In genomic region chr16:69926241-69926640, GRCh38 we compare ENCODE assay signal across 22 cellular contexts. TPM values are rescaled to one million over a fixed set of nuclear protein-coding genes. Genes with fewer than 3 reads are reported as not detected.
DNase-seq lines count a peak whose midpoint lies in the region; ATAC-seq and TF ChIP-seq lines count a peak whose summit lies in the region.
"Had no signal": no experiment of that assay in that cellular context is flagged by ENCODE, and none has a peak within 500 bp of the region (broad histone marks: within the 10 kb centered on the region; RNA-seq: fewer than 3 reads in every experiment).

No MANE protein-coding gene starts in this region.

- H4K8ac ChIP-seq in IMR-90 (ENCODE audit: low read depth in 2 of 2, low read length in 2 of 2) = no peak overlapping the region; a peak in 1 of 4 replicates

- H3K23ac ChIP-seq in IMR-90 (ENCODE audit: low read depth, low read length) = no peak overlapping the region

- H3K4me1 ChIP-seq in IMR-90 (ENCODE audit: control insufficient read depth, insufficient read depth, low read length) (peaks cover 11% of the 10 kb centered on the region), BE2C (no peaks in the 10 kb centered on the region)
- H3K4me1 ChIP-seq: lower lobe of right lung had no signal

- POLR2A ChIA-PET in IMR-90 (lab: Charles Lee; ENCODE audit: unreplicated experiment) = no interaction called here

- intact Hi-C loops in IMR-90 (cut with micrococcal nuclease) (no loop called here), dorsolateral prefrontal cortex (cut with DNase I) (no loop called here), sciatic nerve (cut with DNase I) (no loop called here)

- H3K4ac ChIP-seq in IMR-90 (ENCODE audit: low read depth, low read length) = no peak overlapping the region

- H2AK9ac ChIP-seq in IMR-90 (replicated peaks; ENCODE audit: low read depth, low read length, poor library complexity) = no peak overlapping the region

- no peak for ATAC-seq in IMR-90 (ENCODE audit: low read depth)
- ATAC-seq in sciatic nerve = no peak
- ATAC-seq: lower lobe of right lung, SK-N-SH treated with all-trans-retinoic acid at 6 μM for 48 hours had no signal

- whole genome bisulfite sequencing in IMR-90 (ENCODE audit: extremely low coverage in 2 of 2, insufficient read length in 1 of 2), 2 experiments = 64% methylated on average over 6 of the region's 8 CpGs; no CpG with 5 or more reads in 1 of the 2 experiments

- H2AFZ ChIP-seq in IMR-90 (replicated peaks; ENCODE audit: low read length, poor library complexity) = no peak overlapping the region
- H2AFZ ChIP-seq: PC-9 had no signal

- no peak overlapping the region for H3K9ac ChIP-seq in IMR-90 (ENCODE audit: low read depth, low read length)

- H2BK15ac ChIP-seq in IMR-90 (ENCODE audit: low read depth, low read length) = no peak overlapping the region

- H3K27ac ChIP-seq in IMR-90 (ENCODE audit: insufficient read depth, low read length) (no peak overlapping the region), dorsolateral prefrontal cortex (peak overlapping the region in 54 of 59 donors; percentile 25 to 93 (median 78))
- H3K27ac ChIP-seq: epithelial cell of prostate, lower lobe of right lung, PC-9 had no signal

- dilution Hi-C loops in IMR-90 (cut with HindIII; ENCODE audit: low sequenced_read_pairs, unreplicated experiment) = no loop called here

- peaks cover 0 to 18% of the 10 kb centered on the region in 2 experiments; a peak in 3 of 4 replicates for H3K79me1 ChIP-seq in IMR-90 (ENCODE audit: low read depth in 1 of 2, low read length in 2 of 2)

- no peak overlapping the region for H3K4me2 ChIP-seq in IMR-90 (ENCODE audit: low read depth, low read length)
- H3K4me2 ChIP-seq: PC-9 had no signal

- TF ChIP-seq POLR2A in IMR-90 (IDR thresholded peaks at IDR 0.05; ENCODE audit: low read depth, low read length) = no peak

- no peak overlapping the region for H4K91ac ChIP-seq in IMR-90 (ENCODE audit: insufficient read depth, low read depth, low read length)

- no peak for TF ChIP-seq RAD21 in IMR-90 (IDR thresholded peaks at IDR 0.05; ENCODE audit: low read length)

- TF ChIP-seq CTCF in IMR-90 (conservative IDR thresholded peaks at IDR 0.05; ENCODE audit: low read depth, low read length) (no peak), dorsolateral prefrontal cortex (IDR thresholded peaks at IDR 0.05 in 54 of 56, conservative IDR thresholded peaks at IDR 0.05 in 2 of 56; ENCODE audit: low read depth in 1 of 56, partially characterized antibody in 56 of 56) (no peak), BE2C (IDR thresholded peaks at IDR 0.05; ENCODE audit: low read depth, low read length) (no peak)

- DNase-seq in Ammon's horn (ENCODE audit: low spot score) (peak; percentile 53), IMR-90 (no peak), dorsolateral prefrontal cortex (peak in 2 of 10 donors; percentile 56 to 71), sciatic nerve (ENCODE audit: low spot score) (peak; percentile 41), DMS114 treated with DMSO at 0.1 percent for 48 hours (lab: John Stamatoyannopoulos, UW; ENCODE audit: unreplicated experiment) (no peak), BE2C (no peak), GM19238 (ENCODE audit: insufficient read length, low spot score) (no peak), HUDEP-2 (lab: John Stamatoyannopoulos, UW; ENCODE audit: unreplicated experiment in 76 of 76) (no peak)
- DNase-seq: activated CD4-positive, alpha-beta T cell treated with anti-CD3 and anti-CD28 coated beads, Interleukin-2, amount 10 ng/mL, durations not matched to agents 24 days and 14 days; activated CD8-positive, alpha-beta memory T cell treated with anti-CD3 and anti-CD28 coated beads, Interleukin-2, amount 50 U/mL, for 4 hours; activated gamma-delta T cell; Calu3; GF-D8; lower lobe of right lung; MM.1S; naive B cell; NCI-H2029 treated with DMSO at 0.1 percent for 48 hours; NCI-H526; PC-9; stimulated activated naive CD4-positive, alpha-beta T cell had no signal

- no peaks in the 10 kb centered on the region for H3K9me3 ChIP-seq in IMR-90 (ENCODE audit: control insufficient read depth, insufficient read depth, low read length)
- H3K9me3 ChIP-seq in BE2C = no peaks in the 10 kb centered on the region
- H3K9me3 ChIP-seq: lower lobe of right lung had no signal

- H3K18ac ChIP-seq in IMR-90 (ENCODE audit: low read depth, low read length) = no peak overlapping the region

- H4K5ac ChIP-seq in IMR-90 (ENCODE audit: low read depth, low read length) = no peak overlapping the region

- no peak overlapping the region for H2BK20ac ChIP-seq in IMR-90 (ENCODE audit: low read depth, low read length)

- no peak overlapping the region for H2BK5ac ChIP-seq in IMR-90 (ENCODE audit: low read depth, low read length, poor library complexity, severe bottlenecking)

- H2AK5ac ChIP-seq in IMR-90 (ENCODE audit: low read depth, low read length) = 0 out of 2 replicates have a peak overlapping the region, but pooled peaks have one; percentile 15

- H3K14ac ChIP-seq in IMR-90 (replicated peaks; ENCODE audit: low read depth, low read length) = 0 out of 2 replicates have a peak overlapping the region, but pooled peaks have one; percentile 5

- in situ Hi-C loops in IMR-90 (cut with MboI; ENCODE audit: low sequenced_read_pairs) = no loop called here

- CTCF ChIA-PET in IMR-90 (lab: Yijun Ruan, JAX) = interaction anchor here (0.8 to 0.9 kb wide), 2 partner anchors 15 to 77 kb away, joined by 3 read pairs; no protein-coding TSS in a partner anchor

- H3K36me3 ChIP-seq in IMR-90 (ENCODE audit: control insufficient read depth, insufficient read depth, low read length) (0 out of 2 replicates have a peak, but pooled peaks cover 3% of the 10 kb centered on the region), BE2C (no peaks in the 10 kb centered on the region)

- H3K56ac ChIP-seq in IMR-90 (ENCODE audit: extremely low read depth, insufficient read depth, low read length) = no peak overlapping the region

- BruUV-seq in IMR-90 (replicated peaks; lab: Mats Ljungman, UMichigan) = no TSS peak

- H2BK120ac ChIP-seq in IMR-90 (ENCODE audit: low read depth, low read length) = no peak overlapping the region

- H3K9me1 ChIP-seq in IMR-90 (ENCODE audit: insufficient read depth, low read length) = peaks cover 13% of the 10 kb centered on the region; the same call in 1 of the 2 replicates

- H3K27me3 ChIP-seq in IMR-90 (ENCODE audit: control insufficient read depth, insufficient read depth, low read length) (no peaks in the 10 kb centered on the region), dorsolateral prefrontal cortex (no peaks in the 10 kb centered on the region), BE2C (no peaks in the 10 kb centered on the region)

- no peak overlapping the region for H3K4me3 ChIP-seq in IMR-90 (ENCODE audit: insufficient read depth, low read depth, low read length)
- peak overlapping the region in 20 of 59 donors; percentile 3 to 50 (median 29) for H3K4me3 ChIP-seq in dorsolateral prefrontal cortex
- H3K4me3 ChIP-seq in BE2C (ENCODE audit: low read depth, low read length) = no peak overlapping the region
- H3K4me3 ChIP-seq: lower lobe of right lung, PC-9 had no signal

- H4K20me1 ChIP-seq in IMR-90 (ENCODE audit: insufficient read depth, low read length) = no peaks in the 10 kb centered on the region

TF ChIP-seq in IMR-90, 13 proteins besides CTCF, POLR2A, EP300 and RAD21:
- TF ChIP-seq BHLHE40 (IDR thresholded peaks at IDR 0.05; ENCODE audit: low read depth, low read length) (no peak), NFE2L2 (IDR thresholded peaks at IDR 0.05; ENCODE audit: low read depth, low read length) (no peak), FOS (IDR thresholded peaks at IDR 0.05; ENCODE audit: low read depth, low read length) (no peak), RFX5 (IDR thresholded peaks at IDR 0.05; ENCODE audit: low read depth, low read length) (no peak), MXI1 (IDR thresholded peaks at IDR 0.05; ENCODE audit: borderline replicate concordance, low read depth, low read length) (no peak), MAFK (IDR thresholded peaks at IDR 0.05; ENCODE audit: low read depth, low read length) (no peak)

RNA-seq across cellular contexts. Expression of gene CLEC18A, which starts 24.9 kb away (rescaled TPM):
- under 0.01 TPM in 1 of 2 replicates, not detected in the other for total RNA-seq in IMR-90 (2012; rRNA removed)
- polyA plus RNA-seq in IMR-90 (2012; rRNA removed) = 0.04 TPM in 1 of 2 replicates, not detected in the other
- 0.02 TPM in 1 of 2 replicates, not detected in the other for polyA plus RNA-seq in IMR-90 (2012; cell fraction: cytosol; rRNA removed)
- 0.41 and 0.85 TPM in 2 replicates for polyA plus RNA-seq in IMR-90 (2012; cell fraction: nucleus; rRNA removed; ENCODE audit: low replicate concordance)
- 10 to 100 TPM in 5 of 120 experiments, 1 to 10 TPM in 108, under 1 TPM in 6, not detected in 1; 0.35 to 15.8 (median 3.8) TPM for total RNA-seq in dorsolateral prefrontal cortex
- total RNA-seq in sciatic nerve = 1.2 TPM
- 0.15 TPM for polyA plus RNA-seq in BE2C (2012; ENCODE audit: insufficient read depth, insufficient read length, low read depth)

Comparison
In these comparisons a context has a peak if more than half of its experiments do, and no peak if none do; other contexts are left out.
1. DNase-seq: peak in Ammon's horn (single experiment) and sciatic nerve (single experiment); none in IMR-90 (single experiment), DMS114 treated with DMSO at 0.1 percent for 48 hours (single experiment), BE2C (single experiment), GM19238 (single experiment) and HUDEP-2 (0 of 76).